ENCODE assay signal across 12 cellular contexts in the genomic region with DNA sequence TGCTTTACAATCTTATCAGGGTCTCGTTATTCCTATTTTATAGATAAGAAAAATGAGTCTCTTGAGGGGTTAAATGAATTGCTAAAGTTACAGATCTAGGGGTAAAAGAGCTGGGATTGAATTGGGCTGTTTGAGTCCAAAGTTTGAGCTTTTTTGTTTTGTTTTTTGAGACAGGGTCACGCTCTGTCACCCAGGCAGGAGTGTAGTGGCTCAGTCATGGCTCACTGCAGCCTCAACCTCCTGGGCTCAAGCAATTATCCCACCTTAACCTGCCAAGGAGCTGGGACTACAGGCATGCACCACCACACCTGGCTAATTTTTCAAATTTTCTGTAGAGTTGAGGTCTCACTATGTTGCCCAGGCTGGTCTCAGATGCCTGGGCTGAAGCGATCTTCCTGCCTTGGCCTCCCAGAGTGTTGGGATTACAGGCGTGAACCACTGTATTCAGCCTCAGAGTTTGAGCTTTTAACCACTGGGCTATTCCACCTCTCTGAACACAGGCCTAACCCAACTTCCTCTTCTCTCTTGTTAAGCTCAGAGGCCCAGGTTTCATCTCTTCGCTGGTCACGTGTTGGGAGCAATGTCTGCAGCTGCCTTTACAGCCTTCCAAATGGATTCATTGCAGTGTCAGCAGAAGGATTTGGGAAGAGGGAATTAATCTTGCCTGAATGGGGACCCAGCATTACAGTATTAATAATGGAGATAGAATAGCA. TPM values are rescaled to one million over a fixed set of nuclear protein-coding genes. Genes with fewer than 3 reads are reported as not detected.
DNase-seq lines count a peak whose midpoint lies in the region; ATAC-seq, FAIRE-seq and TF ChIP-seq lines count a peak whose summit lies in the region.
"Had no signal": no experiment of that assay in that cellular context is flagged by ENCODE, and none has a peak within 500 bp of the region (broad histone marks: within the 10 kb centered on the region; RNA-seq: fewer than 3 reads in every experiment).

No MANE protein-coding gene starts in this region.

- no peak for TF ChIP-seq CTCF in brain microvascular endothelial cell (IDR thresholded peaks at IDR 0.05; ENCODE audit: low read depth, low read length, missing control alignments)

- H3K9me3 Mint-ChIP-seq in IgD-negative memory B cell: no peaks in the 10 kb centered on the region

- in situ Hi-C loops in brain microvascular endothelial cell (cut with HindIII; ENCODE audit: low pct_ligation_motif_present, low sequenced_read_pairs): no loop called here

- no peaks in the 10 kb centered on the region for H3K27me3 Mint-ChIP-seq in IgD-negative memory B cell

- peak; percentile 87 for FAIRE-seq in GM12891 (lab: Jason Lieb, UNC)

- ATAC-seq in GM21367 (IDR thresholded peaks at IDR 0.05; ENCODE audit: unreplicated experiment) (peak; percentile 82), HG03196 (IDR thresholded peaks at IDR 0.05; ENCODE audit: unreplicated experiment) (no peak)
- ATAC-seq in activated CD4-positive, CD25-positive, alpha-beta regulatory T cell treated with anti-CD3 and anti-CD28 coated beads, Interleukin-2, amount 50 U/mL, for 24 hours: no peak

- no peak overlapping the region for H3K4me3 ChIP-seq in brain microvascular endothelial cell (ENCODE audit: low read depth, low read length)

- no peak overlapping the region for H3K27ac ChIP-seq in brain microvascular endothelial cell

- no peak for TF ChIP-seq POLR2A in GM12891 (IDR thresholded peaks at IDR 0.05; ENCODE audit: low read depth, low read length)

- peak overlapping the region; percentile 37 to 88 (median 71) for H3K27ac Mint-ChIP-seq in IgD-negative memory B cell

- no peaks in the 10 kb centered on the region for H3K36me3 Mint-ChIP-seq in IgD-negative memory B cell

- peak; percentile 46 for DNase-seq in GM12891 (ENCODE audit: insufficient read length, low spot score)
- peak; percentile 69 for DNase-seq in germinal center (ENCODE audit: low spot score)
- DNase-seq in NCI-H128 (lab: John Stamatoyannopoulos, UW; ENCODE audit: unreplicated experiment): no peak
- no peak for DNase-seq in brain microvascular endothelial cell
- DNase-seq: activated CD4-positive, alpha-beta T cell treated with anti-CD3 and anti-CD28 coated beads, Interleukin-2, amount 50 U/mL, for 4 hours; dermis blood vessel endothelial cell; left cardiac atrium; stimulated activated CD4-positive, alpha-beta T cell treated with anti-CD3 and anti-CD28 coated beads, Interleukin-4, amount 100 ng/mL, for 1 hour had no signal

- H3K36me3 ChIP-seq in brain microvascular endothelial cell (replicated peaks): peaks cover 18% of the 10 kb centered on the region

- no peaks in the 10 kb centered on the region for H3K27me3 ChIP-seq in brain microvascular endothelial cell (replicated peaks)

- H3K4me3 Mint-ChIP-seq in IgD-negative memory B cell: peak overlapping the region; percentile 12 to 71 (median 46)

- peaks cover 12 to 20% (median 19%) of the 10 kb centered on the region in 3 donors for H3K4me1 Mint-ChIP-seq in IgD-negative memory B cell

TF ChIP-seq in GM12891, 5 proteins besides CTCF, POLR2A, EP300 and RAD21:
- peak; percentile 77 for TF ChIP-seq SPI1 (IDR thresholded peaks at IDR 0.05; ENCODE audit: low read depth, low read length)
- TF ChIP-seq POU2F2 (IDR thresholded peaks at IDR 0.05; ENCODE audit: low read depth, low read length): no peak
- TF ChIP-seq TAF1 (IDR thresholded peaks at IDR 0.05; ENCODE audit: low read depth, low read length): no peak
- TF ChIP-seq PAX5 (IDR thresholded peaks at IDR 0.05; ENCODE audit: insufficient read depth, low read length, severe bottlenecking): no peak
- no peak for TF ChIP-seq POLR2AphosphoS5 (IDR thresholded peaks at IDR 0.05; ENCODE audit: low read depth, low read length)

RNA-seq across cellular contexts. Expression of a gene that starts 7.9 kb away (rescaled TPM):
- polyA plus RNA-seq in GM12891 (2012; ENCODE audit: low read depth, missing spikeins): 2.3 TPM
- 5.0 TPM for polyA plus RNA-seq in IgD-negative memory B cell

RNA-seq across cellular contexts. Expression of a gene that starts 9.2 kb away (rescaled TPM):
- polyA plus RNA-seq in GM12891 (2012; ENCODE audit: low read depth, missing spikeins): 36.4 TPM
- 53.4 TPM for polyA plus RNA-seq in IgD-negative memory B cell

Comparison
In these comparisons a context has a peak if more than half of its experiments do, and no peak if none do; other contexts are left out.
1. DNase-seq: peak in GM12891 (single experiment) and germinal center (single experiment); none in NCI-H128 (single experiment) and brain microvascular endothelial cell (single experiment).